Comparison of ENCODE assay signal across 33 cellular contexts in the genomic region with DNA sequence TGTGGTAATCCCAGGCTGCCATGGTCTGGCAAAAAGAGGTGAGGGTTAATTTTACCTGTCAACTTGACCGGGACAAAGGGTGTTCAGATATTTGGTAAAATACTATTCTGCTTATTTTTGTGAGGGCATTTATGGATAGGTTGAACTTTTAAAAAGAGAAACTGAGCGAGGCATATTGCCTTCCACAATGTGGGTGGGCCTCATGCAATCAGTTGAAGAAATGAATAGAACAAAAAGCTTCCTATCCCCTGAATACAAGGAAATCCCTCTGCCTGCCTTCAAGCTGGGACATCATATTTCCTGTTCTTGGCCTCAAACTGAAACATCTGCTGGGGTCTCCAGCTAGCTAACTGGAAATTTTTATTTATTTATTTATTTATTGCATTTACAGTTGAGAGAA.
"Had no signal": no experiment of that assay in that cellular context is flagged by ENCODE, and none has a peak within 500 bp of the region (broad histone marks: within the 10 kb centered on the region; RNA-seq: fewer than 3 reads in every experiment).

No MANE protein-coding gene starts in this region.

- H3K27me3 ChIP-seq: adrenal gland, ascending aorta, body of pancreas, brain microvascular endothelial cell, breast epithelium, cardiac muscle cell had no signal

- H3K36me3 ChIP-seq: adrenal gland, ascending aorta, brain microvascular endothelial cell, breast epithelium, cardiac muscle cell had no signal

- H3K9me3 ChIP-seq: adrenal gland, ascending aorta, body of pancreas, breast epithelium had no signal

- H3K4me3 ChIP-seq: adrenal gland, ascending aorta, body of pancreas, breast epithelium, cardiac muscle cell had no signal

- H3K27ac ChIP-seq: adrenal gland, ascending aorta, body of pancreas, brain microvascular endothelial cell, breast epithelium, cardiac muscle cell had no signal

- ATAC-seq: activated naive CD4-positive, alpha-beta T cell treated with anti-CD3 and anti-CD28 coated beads, Interleukin-2, amount 50 U/mL, for 72 hours; activated naive CD8-positive, alpha-beta T cell treated with anti-CD3 and anti-CD28 coated beads, Interleukin-2, amount 50 U/mL, for 24 hours; activated T-cell treated with anti-CD3 and anti-CD28 coated beads, Interleukin-2, amount 50 U/mL, for 4 hours; activated T-cell treated with anti-CD3 and anti-CD28 coated beads, Interleukin-2, amount 50 U/mL, for 72 hours; activated T-helper 17 cell treated with anti-CD3 and anti-CD28 coated beads, Interleukin-2, amount 50 U/mL, for 72 hours; body of pancreas had no signal

- DNase-seq: activated effector memory CD4-positive, alpha-beta T cell treated with anti-CD3 and anti-CD28 coated beads, Interleukin-2, amount 50 U/mL, for 16 hours; activated effector memory CD4-positive, alpha-beta T cell treated with Interleukin-2 at 50 U/mL for 16 hours; activated gamma-delta T cell; activated gamma-delta T cell treated with Interleukin-2 at 50 U/mL for 16 hours; activated naive CD4-positive, alpha-beta T cell; activated naive CD4-positive, alpha-beta T cell treated with anti-CD3 and anti-CD28 coated beads for 36 hours; activated naive CD4-positive, alpha-beta T cell treated with anti-CD3 and anti-CD28 coated beads, Interleukin-2, amount 10 ng/mL, durations not matched to agents 7 days and 5 days; activated naive CD4-positive, alpha-beta T cell treated with anti-CD3 and anti-CD28 coated beads, Interleukin-2, amount 50 U/mL, for 16 hours; activated naive CD4-positive, alpha-beta T cell treated with Interleukin-2 at 50 U/mL for 16 hours; activated naive CD8-positive, alpha-beta T cell treated with anti-CD3 and anti-CD28 coated beads for 36 hours; activated naive CD8-positive, alpha-beta T cell treated with anti-CD3 and anti-CD28 coated beads, Interleukin-2, amount 10 ng/mL, durations not matched to agents 7 days and 5 days; activated naive CD8-positive, alpha-beta T cell treated with anti-CD3 and anti-CD28 coated beads, Interleukin-2, amount 50 U/mL, for 24 hours; activated T-cell treated with anti-CD3 and anti-CD28 coated beads, Interleukin-2, amount 50 U/mL, for 24 hours; activated T-cell treated with anti-CD3 and anti-CD28 coated beads, Interleukin-2, amount 50 U/mL, for 4 hours; activated T-cell treated with anti-CD3 and anti-CD28 coated beads, Interleukin-2, amount 50 U/mL, for 48 hours; activated T-cell treated with anti-CD3 and anti-CD28 coated beads, Interleukin-2, amount 50 U/mL, for 72 hours; adrenal gland; amniotic stem cell; amygdala; anterior cingulate cortex; aorta; body of pancreas; brain microvascular endothelial cell; caudate nucleus; central memory CD4-positive, alpha-beta T cell; cerebellar nuclear complex had no signal

- FAIRE-seq: astrocyte, bronchial epithelial cell had no signal

- H3K4me1 ChIP-seq: adrenal gland, ascending aorta, body of pancreas, breast epithelium had no signal
